8 cellular contexts compared by ENCODE assay signal in the genomic region with DNA sequence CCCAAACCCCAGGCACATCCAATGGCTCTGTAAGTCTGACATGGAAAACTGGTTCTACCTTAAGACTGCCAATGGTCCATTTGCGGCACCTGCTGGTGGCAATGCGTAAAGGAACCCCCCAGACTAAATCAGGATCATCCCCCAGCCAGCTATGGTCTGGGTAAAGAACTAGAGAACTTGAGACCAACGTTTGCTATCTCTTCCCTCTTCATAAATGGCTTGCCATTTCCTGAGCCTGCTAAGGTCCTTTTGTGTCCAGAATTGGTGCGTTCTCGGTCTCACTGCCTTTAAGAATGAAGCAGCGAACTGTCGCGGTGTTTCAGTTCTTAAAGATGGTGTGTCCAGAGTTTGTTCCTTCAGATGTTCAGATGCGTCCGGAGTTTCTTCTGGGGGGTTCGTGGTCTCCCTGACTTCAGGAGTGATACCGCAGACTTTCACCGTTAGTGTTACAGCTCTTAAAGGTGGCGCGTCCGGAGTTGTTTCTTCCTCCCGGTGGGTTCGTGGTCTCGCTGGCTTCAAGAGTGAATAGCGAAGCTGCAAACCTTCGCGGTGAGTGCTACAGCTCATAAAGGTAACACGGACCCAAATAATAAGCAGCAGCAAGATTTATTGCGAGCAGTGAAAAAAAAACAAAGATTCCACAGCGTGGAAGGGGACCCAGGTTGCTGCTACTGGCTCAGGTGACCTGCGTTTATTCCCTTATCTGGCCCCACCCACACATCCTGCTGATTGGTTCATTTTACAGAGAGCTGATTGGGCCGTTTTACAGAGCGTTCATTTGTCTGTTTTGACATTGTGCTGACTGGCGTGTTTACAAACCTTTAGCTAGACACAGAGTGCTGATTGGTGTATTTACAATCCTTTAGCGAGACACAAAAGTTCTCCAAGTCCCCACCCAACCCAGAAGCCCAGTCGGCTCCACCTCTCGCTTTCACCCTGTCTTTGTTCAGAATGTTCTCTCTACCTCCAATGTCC.
DNase-seq lines count a peak whose midpoint lies in the region; ATAC-seq and TF ChIP-seq lines count a peak whose summit lies in the region.

No MANE protein-coding gene starts in this region.

- peak; percentile 34 for TF ChIP-seq RAD21 in Ishikawa (IDR thresholded peaks at IDR 0.05; ENCODE audit: low read depth)

- ATAC-seq in GM21529 (IDR thresholded peaks at IDR 0.05; ENCODE audit: unreplicated experiment) = peak; percentile 57

- peak overlapping the region; percentile 96 for H3K27ac ChIP-seq in smooth muscle cell (ENCODE audit: low read depth)

- H3K27me3 ChIP-seq in smooth muscle cell (ENCODE audit: low read depth) = no peaks in the 10 kb centered on the region

- H2AFZ ChIP-seq in smooth muscle cell (ENCODE audit: low read depth) = no peak overlapping the region

- H3K79me2 ChIP-seq in smooth muscle cell (ENCODE audit: low read depth) = no peaks in the 10 kb centered on the region

- no peaks in the 10 kb centered on the region for H3K36me3 ChIP-seq in smooth muscle cell (ENCODE audit: low read depth)

- peaks cover 7% of the 10 kb centered on the region for H3F3A ChIP-seq in smooth muscle cell (ENCODE audit: low read depth)

- TF ChIP-seq CTCF in GM12872 (IDR thresholded peaks at IDR 0.05; ENCODE audit: insufficient read depth, low read depth, low read length) (peak; percentile 96), smooth muscle cell (IDR thresholded peaks at IDR 0.05; ENCODE audit: borderline replicate concordance, insufficient read depth, poor library complexity, severe bottlenecking) (peak; percentile 19)

- no peak for TF ChIP-seq EP300 in Ishikawa (IDR thresholded peaks at IDR 0.05; ENCODE audit: borderline replicate concordance)

- H3K4me1 ChIP-seq in smooth muscle cell (ENCODE audit: low read depth) = peaks cover 12% of the 10 kb centered on the region

- H3K4me3 ChIP-seq in smooth muscle cell = no peak overlapping the region

- H4K20me1 ChIP-seq in smooth muscle cell (ENCODE audit: low read depth) = no peaks in the 10 kb centered on the region

- WGBS in smooth muscle cell (ENCODE audit: low lambda C conversion rate) = 94% methylated on average over 32 of the region's 32 CpGs

- peak; percentile 66 for DNase-seq in activated CD4-positive, CD25-positive, alpha-beta regulatory T cell treated with anti-CD3 and anti-CD28 coated beads, Interleukin-2, amount 50 U/mL, for 16 hours (ENCODE audit: low read depth, low spot score)
- DNase-seq in effector CD8-positive, alpha-beta T cell (lab: John Stamatoyannopoulos, UW) = peak; percentile 57
- no peak for DNase-seq in smooth muscle cell (lab: John Stamatoyannopoulos, UW; ENCODE audit: unreplicated experiment)
- DNase-seq in islet precursor cell = no peak
- no peak for DNase-seq in C1 segment of cervical spinal cord (lab: John Stamatoyannopoulos, UW)

- H3K4me2 ChIP-seq in smooth muscle cell = no peak overlapping the region

- peak overlapping the region; percentile 81 for H3K9ac ChIP-seq in smooth muscle cell (ENCODE audit: low read depth)

- no peaks in the 10 kb centered on the region for H3K9me3 ChIP-seq in smooth muscle cell (replicated peaks; ENCODE audit: low read depth)

TF ChIP-seq in Ishikawa, 13 proteins besides CTCF, POLR2A, EP300 and RAD21:
- TF ChIP-seq CEBPB (IDR thresholded peaks at IDR 0.05) (no peak), ZBTB7A (IDR thresholded peaks at IDR 0.05; ENCODE audit: low read depth) (no peak), YY1 (IDR thresholded peaks at IDR 0.05; ENCODE audit: low read depth) (no peak), TCF12 (IDR thresholded peaks at IDR 0.05; ENCODE audit: low read depth) (no peak), TAF1 (IDR thresholded peaks at IDR 0.05; ENCODE audit: low read depth) (no peak), EGR1 (IDR thresholded peaks at IDR 0.05) (no peak), NFIC (IDR thresholded peaks at IDR 0.05) (no peak), CREB1 (IDR thresholded peaks at IDR 0.05; ENCODE audit: low read depth) (no peak), FOXM1 (IDR thresholded peaks at IDR 0.05; ENCODE audit: borderline replicate concordance, low read depth) (no peak)
- TF ChIP-seq, protein P1, sequence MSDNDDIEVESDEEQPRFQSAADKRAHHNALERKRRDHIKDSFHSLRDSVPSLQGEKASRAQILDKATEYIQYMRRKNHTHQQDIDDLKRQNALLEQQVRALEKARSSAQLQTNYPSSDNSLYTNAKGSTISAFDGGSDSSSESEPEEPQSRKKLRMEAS (IDR thresholded peaks at IDR 0.05) = no peak

Comparison
In these comparisons a context has a peak if more than half of its experiments do, and no peak if none do; other contexts are left out.
1. DNase-seq: peak in activated CD4-positive, CD25-positive, alpha-beta regulatory T cell treated with anti-CD3 and anti-CD28 coated beads, Interleukin-2, amount 50 U/mL, for 16 hours (single experiment) and effector CD8-positive, alpha-beta T cell (single experiment); none in smooth muscle cell (single experiment), islet precursor cell (single experiment) and C1 segment of cervical spinal cord (0 of 14).